ENCODE assay signal across 8 cellular contexts in the genomic region with DNA sequence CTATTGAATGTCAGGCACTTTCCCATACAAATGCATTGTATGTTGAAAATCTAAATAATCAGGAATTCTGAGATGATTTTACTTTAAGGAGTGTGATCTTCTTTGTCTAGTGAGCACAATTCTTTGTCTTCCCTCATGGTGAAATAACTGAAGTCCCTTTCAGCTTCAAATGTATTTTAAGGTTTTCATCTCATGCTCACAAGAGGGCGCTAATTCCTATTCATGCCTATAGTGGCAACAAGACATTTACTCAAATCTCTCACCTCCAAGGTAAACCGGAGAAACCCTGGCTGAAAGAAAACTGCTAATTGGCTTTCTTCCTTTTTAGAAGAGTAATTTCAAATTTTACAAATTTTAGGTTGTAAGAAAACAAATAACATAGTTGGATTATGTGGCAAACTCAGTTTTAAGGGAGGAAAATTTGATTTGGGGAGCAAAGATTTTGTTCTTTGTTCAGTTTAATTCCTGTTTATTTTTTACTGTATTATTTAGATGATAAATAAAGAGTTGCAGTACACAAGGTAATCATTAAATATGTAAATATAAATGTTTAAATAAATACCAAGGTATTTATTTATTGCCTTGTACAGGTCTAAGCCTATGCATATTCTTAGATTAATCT.
DNase-seq lines count a peak whose midpoint lies in the region; ATAC-seq, FAIRE-seq and TF ChIP-seq lines count a peak whose summit lies in the region.

No MANE protein-coding gene starts in this region.

- no peak for TF ChIP-seq POLR2A in right lobe of liver (IDR thresholded peaks at IDR 0.05)

- intact Hi-C loops in right lobe of liver (cut with DNase I), result no loop called here

- peaks cover 4% of the 10 kb centered on the region for H3K4me1 Mint-ChIP-seq in T-helper 17 cell

- H3K36me3 ChIP-seq in right lobe of liver, result no peaks in the 10 kb centered on the region

- FAIRE-seq in HTR-8/SVneo (lab: Jason Lieb, UNC), result no peak

- H3K4me1 ChIP-seq in right lobe of liver, result no peaks in the 10 kb centered on the region

- ATAC-seq in right lobe of liver (peak; percentile 50 to 67 (median 63)), T-helper 17 cell (no peak)

- H3K27ac Mint-ChIP-seq in T-helper 17 cell, result no peak overlapping the region

- H3K9me3 ChIP-seq in right lobe of liver, result no peaks in the 10 kb centered on the region
- H3K9me3 ChIP-seq in T-helper 17 cell (ENCODE audit: control insufficient read depth, low read length, poor library complexity, severe bottlenecking), result no peaks in the 10 kb centered on the region

- no peak overlapping the region for H3K4me3 Mint-ChIP-seq in T-helper 17 cell

- TF ChIP-seq CTCF in 22Rv1 (IDR thresholded peaks at IDR 0.05) (peak; percentile 91), cardiac fibroblast (IDR thresholded peaks at IDR 0.05; ENCODE audit: low read depth, low read length) (peak; percentile 50), right lobe of liver (IDR thresholded peaks at IDR 0.05) (peak; percentile 42 to 66 (median 62))

- 8% methylated on average over 2 of the region's 2 CpGs for WGBS in right lobe of liver (ENCODE audit: insufficient coverage, low coverage, low lambda C conversion rate, missing lambda C conversion rate)

- H3K27ac ChIP-seq in 22Rv1 (no peak overlapping the region), right lobe of liver (no peak overlapping the region)

- H3K27me3 Mint-ChIP-seq in T-helper 17 cell, result peaks cover 22% of the 10 kb centered on the region

- no peaks in the 10 kb centered on the region for H3K27me3 ChIP-seq in right lobe of liver

- no peak overlapping the region for H3K4me3 ChIP-seq in cardiac fibroblast (replicated peaks in 1 of 2; ENCODE audit: low read depth in 2 of 2, low read length in 2 of 2)
- no peak overlapping the region for H3K4me3 ChIP-seq in right lobe of liver

- H3K36me3 Mint-ChIP-seq in T-helper 17 cell (ENCODE audit: low read depth), result peaks cover 2% of the 10 kb centered on the region

- DNase-seq in GM04504 (ENCODE audit: low read depth), result peak; percentile 5
- peak; percentile 25 for DNase-seq in HTR-8/SVneo (ENCODE audit: insufficient read length, low spot score)
- DNase-seq in NCI-H774 (lab: John Stamatoyannopoulos, UW), result peak; percentile 71
- peak; percentile 60 to 62 for DNase-seq in cardiac fibroblast (ENCODE audit: low read depth in 2 of 2)
- DNase-seq in right lobe of liver, result no peak
- no peak for DNase-seq in stimulated activated CD8-positive, alpha-beta memory T cell treated with anti-CD3 and anti-CD28 coated beads, Interleukin-4, amount 100 ng/mL, for 48 hours
- DNase-seq in T-helper 17 cell, result no peak

Comparison
In these comparisons a context has a peak if more than half of its experiments do, and no peak if none do; other contexts are left out.
1. DNase-seq: peak in GM04504 (single experiment), HTR-8/SVneo (single experiment), NCI-H774 (single experiment) and cardiac fibroblast (2 of 2); none in right lobe of liver (0 of 3), stimulated activated CD8-positive, alpha-beta memory T cell treated with anti-CD3 and anti-CD28 coated beads, Interleukin-4, amount 100 ng/mL, for 48 hours (single experiment) and T-helper 17 cell (0 of 3).
2. Peak in every context shown above with its lines, with median percentiles within 50 percentile points of each other: CTCF ChIP-seq.